10 cellular contexts compared by ENCODE assay signal in genomic region chr19:21603431-21604153, GRCh38.
A peak's percentile ranks its signal among the peaks of the same experiment; 100 is the strongest.
DNase-seq lines count a peak whose midpoint lies in the region; ATAC-seq, FAIRE-seq and TF ChIP-seq lines count a peak whose summit lies in the region.
"Had no signal": no experiment of that assay in that cellular context is flagged by ENCODE, and none has a peak within 500 bp of the region (broad histone marks: within the 10 kb centered on the region; RNA-seq: fewer than 3 reads in every experiment).

No MANE protein-coding gene starts in this region.

- H3K27ac Mint-ChIP-seq in activated CD4-positive, alpha-beta T cell treated with anti-CD3 and anti-CD28 coated beads, Interleukin-2, amount 10 ng/mL, durations not matched to agents 7 days and 5 days: peak overlapping the region; percentile 95
- no peak overlapping the region for H3K27ac Mint-ChIP-seq in astrocyte (ENCODE audit: unreplicated experiment)

- peaks cover 7% of the 10 kb centered on the region for H3K9me3 Mint-ChIP-seq in activated CD4-positive, alpha-beta T cell treated with anti-CD3 and anti-CD28 coated beads, Interleukin-2, amount 10 ng/mL, durations not matched to agents 7 days and 5 days
- peaks cover 5% of the 10 kb centered on the region for H3K9me3 Mint-ChIP-seq in astrocyte (ENCODE audit: unreplicated experiment)

- peaks cover 3% of the 10 kb centered on the region for H3K27me3 Mint-ChIP-seq in activated CD4-positive, alpha-beta T cell treated with anti-CD3 and anti-CD28 coated beads, Interleukin-2, amount 10 ng/mL, durations not matched to agents 7 days and 5 days
- no peaks in the 10 kb centered on the region for H3K27me3 Mint-ChIP-seq in astrocyte (ENCODE audit: low read depth, unreplicated experiment)

- no peaks in the 10 kb centered on the region for H4K20me1 ChIP-seq in astrocyte (ENCODE audit: insufficient read depth, low read length)

- intact Hi-C loops in lower lobe of right lung (cut with DNase I) (no loop called here), thyroid gland (cut with DNase I) (no loop called here)

- peaks cover 3% of the 10 kb centered on the region for H3K36me3 Mint-ChIP-seq in activated CD4-positive, alpha-beta T cell treated with anti-CD3 and anti-CD28 coated beads, Interleukin-2, amount 10 ng/mL, durations not matched to agents 7 days and 5 days (ENCODE audit: low read depth)
- H3K36me3 Mint-ChIP-seq in astrocyte (ENCODE audit: low read depth, unreplicated experiment): no peaks in the 10 kb centered on the region

- H3K27me3 ChIP-seq in astrocyte (ENCODE audit: insufficient read depth, low read length) (no peaks in the 10 kb centered on the region), lower lobe of right lung (ENCODE audit: low read depth) (no peaks in the 10 kb centered on the region), thyroid gland (no peaks in the 10 kb centered on the region)
- H3K27me3 ChIP-seq: SJSA1 had no signal

- ATAC-seq in lower lobe of right lung: no peak

- H3K4me1 ChIP-seq in astrocyte (ENCODE audit: insufficient read depth, low read length): no peaks in the 10 kb centered on the region
- peaks cover 3% of the 10 kb centered on the region for H3K4me1 ChIP-seq in lower lobe of right lung
- peaks cover 10 to 15% of the 10 kb centered on the region in 2 donors for H3K4me1 ChIP-seq in thyroid gland
- H3K4me1 ChIP-seq: SJSA1 had no signal

- H3K4me3 ChIP-seq in astrocyte (ENCODE audit: insufficient read depth, low read depth, low read length) (no peak overlapping the region), lower lobe of right lung (peak overlapping the region; percentile 57), thyroid gland (replicated peaks in 1 of 3) (peak overlapping the region in 1 of 3 donors; percentile 31)
- H3K4me3 ChIP-seq: SJSA1 had no signal

- DNase-seq in activated CD4-positive, alpha-beta T cell treated with anti-CD3 and anti-CD28 coated beads, Interleukin-2, amount 10 ng/mL, durations not matched to agents 7 days and 5 days: no peak
- no peak for DNase-seq in activated CD4-positive, alpha-beta T cell treated with anti-CD3 and anti-CD28 coated beads, Interleukin-2, amount 50 U/mL, for 4 hours
- DNase-seq in astrocyte (ENCODE audit: low read depth): no peak
- DNase-seq in lower lobe of right lung: no peak
- DNase-seq in thyroid gland: no peak
- no peak for DNase-seq in foreskin melanocyte
- DNase-seq in HK-2 (ENCODE audit: unreplicated experiment): no peak
- DNase-seq in activated CD4-positive, alpha-beta T cell treated with anti-CD3 and anti-CD28 coated beads for 48 hours: no peak
- DNase-seq: cortex of kidney had no signal

- H3K36me3 ChIP-seq in astrocyte (ENCODE audit: insufficient read depth, low read length) (no peaks in the 10 kb centered on the region), lower lobe of right lung (no peaks in the 10 kb centered on the region), thyroid gland (no peaks in the 10 kb centered on the region)
- H3K36me3 ChIP-seq: SJSA1 had no signal

- peak overlapping the region; percentile 77 for H3K4me2 ChIP-seq in astrocyte (ENCODE audit: low read length)

- POLR2A ChIA-PET in activated CD4-positive, alpha-beta T cell treated with anti-CD3 and anti-CD28 coated beads, Interleukin-2, amount 10 ng/mL, durations not matched to agents 7 days and 5 days (lab: Charles Lee): no interaction called here

- H3K4me3 Mint-ChIP-seq in activated CD4-positive, alpha-beta T cell treated with anti-CD3 and anti-CD28 coated beads, Interleukin-2, amount 10 ng/mL, durations not matched to agents 7 days and 5 days: peak overlapping the region; percentile 79
- H3K4me3 Mint-ChIP-seq in astrocyte (ENCODE audit: unreplicated experiment): no peak overlapping the region

- CTCF ChIA-PET in activated CD4-positive, alpha-beta T cell treated with anti-CD3 and anti-CD28 coated beads, Interleukin-2, amount 10 ng/mL, durations not matched to agents 7 days and 5 days (lab: Charles Lee): no interaction called here

- TF ChIP-seq CTCF in astrocyte (IDR thresholded peaks at IDR 0.05; ENCODE audit: insufficient read depth, low read depth, low read length) (no peak), lower lobe of right lung (IDR thresholded peaks at IDR 0.05) (no peak), thyroid gland (IDR thresholded peaks at IDR 0.05) (no peak)

- 72 to 74% methylated on average over 6 to 7 of the region's 7 CpGs for WGBS in thyroid gland, 2 donors

- H3K9ac ChIP-seq in astrocyte (ENCODE audit: low read length): no peak overlapping the region

- peaks cover 18% of the 10 kb centered on the region for H3K4me1 Mint-ChIP-seq in activated CD4-positive, alpha-beta T cell treated with anti-CD3 and anti-CD28 coated beads, Interleukin-2, amount 10 ng/mL, durations not matched to agents 7 days and 5 days
- peaks cover 7% of the 10 kb centered on the region for H3K4me1 Mint-ChIP-seq in astrocyte (ENCODE audit: low read depth, unreplicated experiment)

- no peaks in the 10 kb centered on the region for H3K79me2 ChIP-seq in astrocyte (ENCODE audit: insufficient read depth, low read length)

- FAIRE-seq in astrocyte (lab: Jason Lieb, UNC): no peak

- TF ChIP-seq POLR2A in thyroid gland (IDR thresholded peaks at IDR 0.05): no peak

- H3K9me3 ChIP-seq in astrocyte (ENCODE audit: insufficient read depth, low read depth, low read length): no peaks in the 10 kb centered on the region
- no peaks in the 10 kb centered on the region for H3K9me3 ChIP-seq in lower lobe of right lung
- no peaks in the 10 kb centered on the region for H3K9me3 ChIP-seq in thyroid gland
- H3K9me3 ChIP-seq: SJSA1 had no signal

- H3K27ac ChIP-seq in astrocyte (ENCODE audit: low read depth, low read length) (no peak overlapping the region), lower lobe of right lung (peak overlapping the region; percentile 86), thyroid gland (peak overlapping the region; percentile 49 to 88 (median 72))
- H3K27ac ChIP-seq: SJSA1 had no signal

- no peak overlapping the region for H2AFZ ChIP-seq in astrocyte (ENCODE audit: low read depth, low read length)
